Comparison of ENCODE assay signal across 9 cellular contexts in the genomic region with DNA sequence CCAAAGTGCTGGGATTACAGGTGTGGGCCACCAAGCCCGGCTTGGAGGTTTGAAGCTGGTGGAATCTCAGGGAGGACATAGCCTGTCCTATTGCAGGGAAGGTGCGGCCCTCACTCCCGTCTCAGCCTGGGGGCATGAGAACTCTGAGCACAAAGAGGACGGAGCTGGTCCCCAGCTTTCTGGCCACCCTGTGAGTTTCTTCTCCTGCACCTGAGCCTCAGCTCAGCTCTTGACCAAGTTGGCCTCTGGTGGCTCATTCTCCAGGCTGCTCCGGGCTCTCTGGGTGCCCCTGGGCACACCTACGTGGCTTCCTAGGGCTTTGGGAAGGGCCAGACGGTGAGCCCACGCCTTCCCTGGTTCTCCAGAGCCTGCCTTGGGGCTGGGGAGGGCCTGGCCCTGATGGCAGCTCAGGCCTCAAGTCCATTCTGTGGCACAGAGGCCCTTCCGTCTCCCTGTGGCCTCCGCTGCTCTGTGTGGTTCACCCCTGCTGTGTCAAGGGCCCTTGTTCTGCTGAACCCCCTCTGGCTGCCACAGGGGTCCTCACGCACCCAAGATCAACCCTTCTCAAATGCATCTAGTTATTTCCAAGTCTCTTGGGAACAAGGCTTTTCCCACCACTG. TPM values are rescaled to one million over a fixed set of nuclear protein-coding genes. Genes with fewer than 3 reads are reported as not detected.
DNase-seq lines count a peak whose midpoint lies in the region; TF ChIP-seq lines count a peak whose summit lies in the region.
"Had no signal": no experiment of that assay in that cellular context is flagged by ENCODE, and none has a peak within 500 bp of the region (broad histone marks: within the 10 kb centered on the region; RNA-seq: fewer than 3 reads in every experiment).

No MANE protein-coding gene starts in this region.

- in situ Hi-C loops in transverse colon (cut with MboI; ENCODE audit: low pct_ligation_motif_present in 1 of 4, low pct_unique_long_range_greater_than_20kb in 1 of 4, low sequenced_read_pairs in 3 of 4), result no loop called here

- H3F3A ChIP-seq in SU-DHL-6 (ENCODE audit: insufficient read depth), result peaks cover 28% of the 10 kb centered on the region

- H3K9me3 Mint-ChIP-seq in activated naive CD4-positive, alpha-beta T cell treated with anti-CD3 and anti-CD28 coated beads, Interleukin-2, amount 50 U/mL, for 24 hours, result no peaks in the 10 kb centered on the region
- no peaks in the 10 kb centered on the region for H3K9me3 Mint-ChIP-seq in immature natural killer cell

- H2AFZ ChIP-seq in SU-DHL-6 (ENCODE audit: low read depth, low read length, severe bottlenecking), result no peak overlapping the region

- H3K4me3 ChIP-seq in SU-DHL-6 (ENCODE audit: insufficient read depth, low read length, poor library complexity, severe bottlenecking) (no peak overlapping the region), testis (no peak overlapping the region), transverse colon (no peak overlapping the region)

- H4K20me1 ChIP-seq in SU-DHL-6 (ENCODE audit: low read depth, low read length), result no peaks in the 10 kb centered on the region

- peaks cover 43% of the 10 kb centered on the region for H3K4me1 ChIP-seq in testis
- peaks cover 14 to 58% (median 36%) of the 10 kb centered on the region in 4 donors for H3K4me1 ChIP-seq in transverse colon

- H3K27ac ChIP-seq in SU-DHL-6 (ENCODE audit: low read depth, low read length) (no peak overlapping the region), testis (peak overlapping the region; percentile 74 to 91), transverse colon (peak overlapping the region in 1 of 4 donors; percentile 47)

- H3K27me3 ChIP-seq in SU-DHL-6 (ENCODE audit: low read length) (no peaks in the 10 kb centered on the region), testis (no peaks in the 10 kb centered on the region), transverse colon (no peaks in the 10 kb centered on the region)

- TF ChIP-seq POLR2A in testis (IDR thresholded peaks at IDR 0.05) (no peak), transverse colon (IDR thresholded peaks at IDR 0.05) (no peak)

- H3K79me2 ChIP-seq in SU-DHL-6 (ENCODE audit: insufficient read depth, low read length), result no peaks in the 10 kb centered on the region

- no peaks in the 10 kb centered on the region for H3K9me2 ChIP-seq in SU-DHL-6 (replicated peaks; ENCODE audit: insufficient read depth, low read length)

- no peak overlapping the region for H3K9ac ChIP-seq in SU-DHL-6 (ENCODE audit: low read length)

- no peaks in the 10 kb centered on the region for H3K36me3 ChIP-seq in SU-DHL-6 (ENCODE audit: low read length)
- H3K36me3 ChIP-seq in testis (ENCODE audit: low read depth, missing control alignments), result no peaks in the 10 kb centered on the region
- H3K36me3 ChIP-seq in transverse colon, result no peaks in the 10 kb centered on the region

- no peak for TF ChIP-seq CTCF in SU-DHL-6 (IDR thresholded peaks at IDR 0.05; ENCODE audit: insufficient read depth, low read length, poor library complexity, severe bottlenecking)
- TF ChIP-seq CTCF in testis (IDR thresholded peaks at IDR 0.05), result no peak
- TF ChIP-seq CTCF in transverse colon (IDR thresholded peaks at IDR 0.05), result no peak

- peak overlapping the region; percentile 91 for H3K4me3 Mint-ChIP-seq in activated naive CD4-positive, alpha-beta T cell treated with anti-CD3 and anti-CD28 coated beads, Interleukin-2, amount 50 U/mL, for 24 hours
- peak overlapping the region; percentile 7 to 88 (median 33) for H3K4me3 Mint-ChIP-seq in immature natural killer cell

- WGBS in testis, 2 donors, result 91 to 97% methylated on average over 4 to 11 of the region's 11 CpGs
- 88% methylated on average over 7 of the region's 11 CpGs; no CpG with 5 or more reads in 1 of the 2 donors for WGBS in transverse colon (ENCODE audit: low coverage in 1 of 2), 2 donors

- no peak for TF ChIP-seq EP300 in transverse colon (IDR thresholded peaks at IDR 0.05; ENCODE audit: low read depth)

- DNase-seq in activated naive CD4-positive, alpha-beta T cell treated with anti-CD3 and anti-CD28 coated beads, Interleukin-2, amount 50 U/mL, for 16 hours, result no peak
- no peak for DNase-seq in immature natural killer cell
- no peak for DNase-seq in testis
- DNase-seq in transverse colon, result no peak
- no peak for DNase-seq in globus pallidus (ENCODE audit: low spot score)
- DNase-seq in NCI-H82 (lab: John Stamatoyannopoulos, UW), result no peak
- DNase-seq: NK-92 treated with Interleukin-12 subunit alpha and Interleukin-12 subunit beta, amount 100 ng/mL, for 24 hours had no signal

- H3K36me3 Mint-ChIP-seq in activated naive CD4-positive, alpha-beta T cell treated with anti-CD3 and anti-CD28 coated beads, Interleukin-2, amount 50 U/mL, for 24 hours, result no peaks in the 10 kb centered on the region
- H3K36me3 Mint-ChIP-seq in immature natural killer cell, result no peaks in the 10 kb centered on the region

- H3K27ac Mint-ChIP-seq in activated naive CD4-positive, alpha-beta T cell treated with anti-CD3 and anti-CD28 coated beads, Interleukin-2, amount 50 U/mL, for 24 hours, result peak overlapping the region; percentile 62
- H3K27ac Mint-ChIP-seq in immature natural killer cell, result peak overlapping the region in 3 of 6 donors; percentile 28 to 45 (median 34)

- H3K9me3 ChIP-seq in SU-DHL-6 (ENCODE audit: insufficient read depth, low read length) (no peaks in the 10 kb centered on the region), testis (no peaks in the 10 kb centered on the region), transverse colon (no peaks in the 10 kb centered on the region)

- H3K4me2 ChIP-seq in SU-DHL-6 (ENCODE audit: low read depth, low read length, poor library complexity, severe bottlenecking), result peak overlapping the region; percentile 66

- intact Hi-C loops in testis (cut with DNase I; ENCODE audit: low total_unique reads) (no loop called here), transverse colon (cut with DNase I; ENCODE audit: low total_unique reads) (no loop called here)

- H3K27me3 Mint-ChIP-seq in activated naive CD4-positive, alpha-beta T cell treated with anti-CD3 and anti-CD28 coated beads, Interleukin-2, amount 50 U/mL, for 24 hours, result no peaks in the 10 kb centered on the region
- H3K27me3 Mint-ChIP-seq in immature natural killer cell (ENCODE audit: low read depth in 3 of 3), result no peaks in the 10 kb centered on the region

- peaks cover 21% of the 10 kb centered on the region for H3K4me1 Mint-ChIP-seq in activated naive CD4-positive, alpha-beta T cell treated with anti-CD3 and anti-CD28 coated beads, Interleukin-2, amount 50 U/mL, for 24 hours
- peaks cover 11 to 18% of the 10 kb centered on the region in 2 donors for H3K4me1 Mint-ChIP-seq in immature natural killer cell

RNA-seq across cellular contexts. Expression of gene FASN, which starts 6.9 kb away (rescaled TPM):
- polyA plus RNA-seq in immature natural killer cell, result 1 to 10 TPM in 1 of 3 donors, under 1 TPM in 2; 0.10 to 2.7 (median 0.23) TPM
- total RNA-seq in testis, result 10 to 100 TPM; 76.2 to 93.0 TPM
- 47.6 TPM for polyA plus RNA-seq in testis (ENCODE audit: insufficient read depth, low read depth, low replicate concordance)
- 100 to 1,000 TPM in 2 of 4 donors, 10 to 100 TPM in 2; 25.1 to 185 (median 99.4) TPM for total RNA-seq in transverse colon

RNA-seq across cellular contexts. Expression of gene DUS1L, which starts 39.3 kb away (rescaled TPM):
- polyA plus RNA-seq in immature natural killer cell, result 10 to 100 TPM; 61.7 to 85.3 (median 82.5) TPM
- 100 to 1,000 TPM; 117 to 132 TPM for total RNA-seq in testis
- polyA plus RNA-seq in testis (ENCODE audit: insufficient read depth, low read depth, low replicate concordance), result 127 TPM
- total RNA-seq in transverse colon, result 100 to 1,000 TPM in 3 of 4 donors, 10 to 100 TPM in 1; 98.6 to 306 (median 132) TPM

RNA-seq across cellular contexts. Expression of gene GPS1, which starts 53.2 kb away (rescaled TPM):
- polyA plus RNA-seq in immature natural killer cell (100 to 1,000 TPM; 174 to 212 (median 183) TPM), testis (ENCODE audit: insufficient read depth, low read depth, low replicate concordance) (178 TPM)
- total RNA-seq in testis (100 to 1,000 TPM; 170 to 190 TPM), transverse colon (100 to 1,000 TPM in 2 of 4 donors, 10 to 100 TPM in 2; 42.0 to 160 (median 85.5) TPM)

RNA-seq across cellular contexts. Expression of gene RFNG, which starts 53.3 kb away (rescaled TPM):
- 1 to 10 TPM; 2.2 to 3.7 (median 3.2) TPM for polyA plus RNA-seq in immature natural killer cell
- 100 to 1,000 TPM in 1 of 2 donors, 10 to 100 TPM in 1; 73.3 to 102 TPM for total RNA-seq in testis
- polyA plus RNA-seq in testis (ENCODE audit: insufficient read depth, low read depth, low replicate concordance), result 50.5 TPM
- 10 to 100 TPM; 33.2 to 92.0 (median 48.8) TPM for total RNA-seq in transverse colon
